14 cellular contexts compared by ENCODE assay signal in genomic region chr7:116399808-116400207, GRCh38.
A peak's percentile ranks its signal among the peaks of the same experiment; 100 is the strongest.
DNase-seq lines count a peak whose midpoint lies in the region; TF ChIP-seq lines count a peak whose summit lies in the region.
"Had no signal": no experiment of that assay in that cellular context is flagged by ENCODE, and none has a peak within 500 bp of the region (broad histone marks: within the 10 kb centered on the region; RNA-seq: fewer than 3 reads in every experiment).

No MANE protein-coding gene starts in this region.

- TF ChIP-seq POLR2A in lower leg skin (IDR thresholded peaks at IDR 0.05) = no peak

- no peak overlapping the region for H3K4me3 ChIP-seq in cardiac fibroblast (replicated peaks in 1 of 2; ENCODE audit: low read depth in 2 of 2, low read length in 2 of 2)
- no peak overlapping the region for H3K4me3 ChIP-seq in lower leg skin (ENCODE audit: low read depth, poor library complexity, severe bottlenecking)
- H3K4me3 ChIP-seq: BLaER1 treated with 17β-estradiol and CSF1 and Interleukin-3, amounts not matched to agents 10 nM and 100 nM; heart left ventricle; lung had no signal

- no peak for TF ChIP-seq CTCF in cardiac fibroblast (IDR thresholded peaks at IDR 0.05; ENCODE audit: low read depth, low read length)
- no peak for TF ChIP-seq CTCF in lower leg skin (IDR thresholded peaks at IDR 0.05)

- intact Hi-C loops in lower leg skin (cut with DNase I; ENCODE audit: low total_unique reads) = no loop called here

- DNase-seq in AG20443 (ENCODE audit: low spot score) = peak; percentile 26
- DNase-seq in M059J (ENCODE audit: low read depth) = peak; percentile 91
- DNase-seq in cardiac fibroblast (ENCODE audit: low read depth in 2 of 2) = peak; percentile 15 to 62
- DNase-seq in lung microvascular endothelial cell (ENCODE audit: low read depth in 2 of 2) = peak; percentile 42 to 82
- no peak for DNase-seq in NCI-H2029 (lab: John Stamatoyannopoulos, UW)
- no peak for DNase-seq in NCI-H510A treated with DMSO at 0.1 percent for 48 hours (lab: John Stamatoyannopoulos, UW)
- DNase-seq in activated CD4-positive, alpha-beta T cell treated with anti-CD3 and anti-CD28 coated beads for 1 hour = no peak
- no peak for DNase-seq in lower leg skin (ENCODE audit: low spot score in 2 of 2)
- DNase-seq: activated CD4-positive, alpha-beta memory T cell treated with anti-CD3 and anti-CD28 coated beads, Interleukin-2, amount 10 ng/mL, durations not matched to agents 7 days and 5 days; activated naive CD4-positive, alpha-beta T cell; heart left ventricle; T1000 had no signal

Comparison
In these comparisons a context has a peak if more than half of its experiments do, and no peak if none do; other contexts are left out.
1. DNase-seq: peak in AG20443 (single experiment), M059J (single experiment), cardiac fibroblast (2 of 2) and lung microvascular endothelial cell (2 of 2); none in NCI-H2029 (single experiment), NCI-H510A treated with DMSO at 0.1 percent for 48 hours (single experiment), activated CD4-positive, alpha-beta T cell treated with anti-CD3 and anti-CD28 coated beads for 1 hour (single experiment) and lower leg skin (0 of 2).